ENCODE assay signal across 17 cellular contexts in genomic region chr9:136581614-136582447, GRCh38. TPM values are rescaled to one million over a fixed set of nuclear protein-coding genes. Genes with fewer than 3 reads are reported as not detected.
DNase-seq lines count a peak whose midpoint lies in the region; ATAC-seq, FAIRE-seq and TF ChIP-seq lines count a peak whose summit lies in the region.
"Had no signal": no experiment of that assay in that cellular context is flagged by ENCODE, and none has a peak within 500 bp of the region (broad histone marks: within the 10 kb centered on the region; RNA-seq: fewer than 3 reads in every experiment).

No MANE protein-coding gene starts in this region.

- H3K9me1 ChIP-seq in K562 (ENCODE audit: control insufficient read depth, insufficient read depth, low read length) = no peaks in the 10 kb centered on the region

- TF ChIP-seq CTCF in DND-41 (IDR thresholded peaks at IDR 0.05; ENCODE audit: borderline replicate concordance, extremely low read depth, low read length, poor library complexity, severe bottlenecking) (no peak), HEK293 (tag by site-specific recombination; IDR thresholded peaks at IDR 0.05) (no peak), K562 (IDR thresholded peaks at IDR 0.05 in 2 of 3, conservative IDR thresholded peaks at IDR 0.05 in 1 of 3; ENCODE audit: insufficient read depth in 2 of 3, low read depth in 1 of 3, low read length in 3 of 3) (no peak), neural cell (IDR thresholded peaks at IDR 0.05; ENCODE audit: poor library complexity, severe bottlenecking) (no peak)

- peaks cover 30% of the 10 kb centered on the region for H3K79me2 ChIP-seq in DND-41 (ENCODE audit: insufficient read depth, low read length)
- H3K79me2 ChIP-seq in K562 (ENCODE audit: control insufficient read depth, insufficient read depth, low read length) = no peaks in the 10 kb centered on the region
- H3K79me2 ChIP-seq in neural cell (replicated peaks; ENCODE audit: insufficient read depth, low read length) = no peaks in the 10 kb centered on the region

- POLR2A ChIA-PET in HEK293 (lab: Yijun Ruan, JAX) (no interaction called here), K562 (lab: Yijun Ruan, JAX) (no interaction called here)

- H3F3A ChIP-seq in neural cell (ENCODE audit: insufficient read depth, low read length, poor library complexity, severe bottlenecking) = no peaks in the 10 kb centered on the region

- H3K27me3 ChIP-seq in DND-41 (ENCODE audit: insufficient read depth, low read length, poor library complexity) (no peaks in the 10 kb centered on the region), K562 (ENCODE audit: control insufficient read depth in 2 of 2, insufficient read depth in 2 of 2, low read length in 2 of 2) (peaks cover 0 to 4% of the 10 kb centered on the region in 2 experiments; a peak in 1 of 5 replicates), neural cell (ENCODE audit: insufficient read depth, low read depth, low read length) (no peaks in the 10 kb centered on the region)
- H3K27me3 ChIP-seq: BLaER1 had no signal

- no peak for DNase-seq in DND-41
- no peak for DNase-seq in K562 (ENCODE audit: extremely low read depth in 1 of 4, low spot score in 3 of 4)
- DNase-seq in amniotic stem cell (lab: John Stamatoyannopoulos, UW) = no peak
- DNase-seq in NCI-H187 treated with DMSO at 0.1 percent for 48 hours (lab: John Stamatoyannopoulos, UW) = no peak
- DNase-seq in HT-29 (ENCODE audit: low spot score) = no peak
- DNase-seq in activated CD4-positive, alpha-beta T cell treated with anti-CD3 and anti-CD28 coated beads for 4 hours = no peak
- DNase-seq: 8988T; CD4-positive, alpha-beta memory T cell; DMS153; DMS79; GF-D8; H7 had no signal

- FAIRE-seq in K562 (lab: Jason Lieb, UNC) = no peak
- FAIRE-seq: GM19239 had no signal

- TF ChIP-seq EP300 in K562 (IDR thresholded peaks at IDR 0.05; ENCODE audit: low read length) = no peak
- TF ChIP-seq EP300 in neural cell (conservative IDR thresholded peaks at IDR 0.05; ENCODE audit: poor library complexity, severe bottlenecking) = no peak

- BruUV-seq in K562 (replicated peaks; lab: Mats Ljungman, UMichigan) = no TSS peak

- H4K20me1 ChIP-seq in DND-41 (ENCODE audit: insufficient read depth, low read length) (no peaks in the 10 kb centered on the region), K562 (replicated peaks; ENCODE audit: control insufficient read depth, insufficient read depth, low read length) (no peaks in the 10 kb centered on the region), neural cell (ENCODE audit: insufficient read depth) (no peaks in the 10 kb centered on the region)
- H4K20me1 ChIP-seq: BLaER1 had no signal

- H3K27ac ChIP-seq in DND-41 (ENCODE audit: low read length) (peak overlapping the region; percentile 100; the same call in 1 of the 2 replicates), HEK293 (ENCODE audit: extremely low read depth, low read depth, low read length) (no peak overlapping the region), K562 (ENCODE audit: extremely low read depth, low read depth, low read length) (no peak overlapping the region), neural cell (ENCODE audit: low read length) (no peak overlapping the region)

- H3K4me3 ChIP-seq in DND-41 (ENCODE audit: low read depth in 1 of 2, low read length in 2 of 2) (no peak overlapping the region), HEK293 (ENCODE audit: low read depth, low read length) (no peak overlapping the region), K562 (no peak overlapping the region), neural cell (ENCODE audit: low read length) (no peak overlapping the region)
- H3K4me3 ChIP-seq: BLaER1, GM23338 had no signal

- in situ Hi-C loops in K562 (cut with MboI) = no loop called here

- no peaks in the 10 kb centered on the region for H3K9me2 ChIP-seq in neural cell (ENCODE audit: insufficient read depth, low read length)

- ATAC-seq in DND-41 (ENCODE audit: insufficient read depth, low read depth) = no peak
- no peak for ATAC-seq in K562
- ATAC-seq: GM23338 had no signal

- H3K4me1 ChIP-seq in DND-41 (ENCODE audit: insufficient read depth, low read length) (peaks cover 41% of the 10 kb centered on the region), HEK293 (ENCODE audit: control insufficient read depth, insufficient read depth, low read length) (no peaks in the 10 kb centered on the region), K562 (replicated peaks in 1 of 2; ENCODE audit: control insufficient read depth in 2 of 2, insufficient read depth in 2 of 2, low read length in 2 of 2) (peaks cover 18 to 69% of the 10 kb centered on the region in 2 experiments)

- peaks cover 5% of the 10 kb centered on the region; the same call in 1 of the 2 replicates for H3K36me3 ChIP-seq in DND-41 (ENCODE audit: insufficient read depth, low read length)
- H3K36me3 ChIP-seq in HEK293 (ENCODE audit: control insufficient read depth in 2 of 2, insufficient read depth in 1 of 2, low read length in 2 of 2) = no peaks in the 10 kb centered on the region
- H3K36me3 ChIP-seq in K562 (ENCODE audit: control insufficient read depth, insufficient read depth, low read length) = no peaks in the 10 kb centered on the region
- H3K36me3 ChIP-seq in neural cell (ENCODE audit: insufficient read depth, low read length) = no peaks in the 10 kb centered on the region
- H3K36me3 ChIP-seq: BLaER1 had no signal

- CTCF ChIA-PET in HEK293 (lab: Yijun Ruan, JAX) = no interaction called here
- CTCF ChIA-PET in K562 (lab: Yijun Ruan, JAX; ENCODE audit: low intra/inter-chr PET ratio) = no interaction called here

- intact Hi-C loops in K562 (cut with micrococcal nuclease) = no loop called here

- H3K9me3 ChIP-seq in DND-41 (ENCODE audit: insufficient read depth, low read length, severe bottlenecking) (no peaks in the 10 kb centered on the region), HEK293 (ENCODE audit: control insufficient read depth, insufficient read depth, low read depth, low read length) (no peaks in the 10 kb centered on the region), K562 (replicated peaks; ENCODE audit: control insufficient read depth, insufficient read depth, low read depth, low read length) (no peaks in the 10 kb centered on the region), neural cell (ENCODE audit: low read length) (no peaks in the 10 kb centered on the region)
- H3K9me3 ChIP-seq: BLaER1 had no signal

- TF ChIP-seq POLR2A in K562 (conservative IDR thresholded peaks at IDR 0.05) = no peak

- H3K4me2 ChIP-seq in DND-41 (ENCODE audit: insufficient read depth, low read length) (no peak overlapping the region), K562 (ENCODE audit: insufficient read depth, low read length) (no peak overlapping the region), neural cell (ENCODE audit: low read length) (no peak overlapping the region)
- H3K4me2 ChIP-seq: GM23338 had no signal

- TF ChIP-seq RAD21 in K562 (CRISPR knock-in tag; conservative IDR thresholded peaks at IDR 0.05 in 1 of 2, IDR thresholded peaks at IDR 0.05 in 1 of 2) (no peak), neural cell (conservative IDR thresholded peaks at IDR 0.05) (no peak)

- H2AFZ ChIP-seq in DND-41 (ENCODE audit: low read depth, low read length) (no peak overlapping the region), K562 (ENCODE audit: low read depth, low read length) (no peak overlapping the region), neural cell (ENCODE audit: low read depth, low read length) (no peak overlapping the region)
- H2AFZ ChIP-seq: GM23338 had no signal

- 91% methylated on average over 12 of the region's 12 CpGs for WGBS in K562 (ENCODE audit: insufficient coverage, low coverage, missing lambda C conversion rate)

- no peak overlapping the region for H3K9ac ChIP-seq in DND-41 (ENCODE audit: low read depth, low read length)
- H3K9ac ChIP-seq in K562 (ENCODE audit: insufficient read depth in 1 of 2, low read depth in 2 of 2, low read length in 2 of 2) = no peak overlapping the region
- H3K9ac ChIP-seq in neural cell (ENCODE audit: low read length) = no peak overlapping the region
- H3K9ac ChIP-seq: BLaER1 had no signal

TF ChIP-seq in HEK293, 187 proteins besides CTCF, POLR2A, EP300 and RAD21 (continues in another document):
- no peak for TF ChIP-seq YY2 (tag by site-specific recombination; IDR thresholded peaks at IDR 0.05)
- TF ChIP-seq ZNF529 (tag by site-specific recombination; IDR thresholded peaks at IDR 0.05; ENCODE audit: insufficient replicate concordance) = no peak

TF ChIP-seq in neural cell, 6 proteins besides CTCF, POLR2A, EP300 and RAD21 (continues in another document):
- TF ChIP-seq MXI1 (conservative IDR thresholded peaks at IDR 0.05; ENCODE audit: poor library complexity, severe bottlenecking) (no peak), SMC3 (conservative IDR thresholded peaks at IDR 0.05; ENCODE audit: poor library complexity) (no peak), POLR2AphosphoS5 (IDR thresholded peaks at IDR 0.05) (peak; percentile 46)

RNA-seq across cellular contexts. Expression of gene NOTCH1, which starts 36.0 kb away (rescaled TPM):
- total RNA-seq in K562 (2011; cell fraction: chromatin; rRNA removed; ENCODE audit: low replicate concordance) = 19.9 and 65.7 TPM in 2 replicates
- 52.4 and 65.7 TPM in 2 replicates for total RNA-seq in K562 (2011; cell fraction: nucleolus; rRNA removed)
- total RNA-seq in K562 (2011; cell fraction: nucleoplasm; rRNA removed) = 25.2 and 35.0 TPM in 2 replicates
- 7.1 and 12.0 TPM in 2 replicates for total RNA-seq in K562 (2014; rRNA removed)
- total RNA-seq in K562 (2014; rRNA removed; fragmentation: Illumina TruSeq; extraction: Trizol) = 0.69 and 0.73 TPM in 2 replicates
- total RNA-seq in K562 (2015; rRNA removed; fragmentation: Illumina TruSeq; extraction: Trizol) = 2.3 and 2.8 TPM in 2 replicates
- 26.7 and 31.4 TPM in 2 replicates for total RNA-seq in K562 (2021)
- 1.2 and 2.2 TPM in 2 replicates for polyA plus RNA-seq in K562 (2011; rRNA removed)
- 2.9 and 4.9 TPM in 2 replicates for polyA plus RNA-seq in K562 (2011; cell fraction: cytosol; rRNA removed)
- polyA plus RNA-seq in K562 (2011; cell fraction: nucleus; rRNA removed) = 13.3 and 22.9 TPM in 2 replicates
- 10.2 and 14.1 TPM in 2 replicates for polyA plus RNA-seq in K562 (2012)
- 2.6 and 6.3 TPM in 2 replicates for polyA plus RNA-seq in K562 (2014; fragmentation: Illumina TruSeq; extraction: Trizol)
- polyA plus RNA-seq in K562 (2014; fragmentation: Nextera tagmentation; extraction: Ambion mirVana) = under 1 TPM; 0.03 to 0.04 TPM
- 8.2 and 8.6 TPM in 2 replicates for polyA plus RNA-seq in K562 (2014; rRNA removed)
- polyA minus RNA-seq in K562 (2011; rRNA and poly(A)+ RNA removed) = 2.0 and 2.8 TPM in 2 replicates
- 35.0 and 45.4 TPM in 2 replicates for polyA minus RNA-seq in K562 (2011; cell fraction: cytosol; rRNA and poly(A)+ RNA removed)
- polyA minus RNA-seq in K562 (2011; cell fraction: nucleus; rRNA and poly(A)+ RNA removed) = 15.9 and 18.9 TPM in 2 replicates
- polyA plus RNA-seq in neural cell = 0.15 and 0.32 TPM in 2 replicates
- 1.9 and 2.9 TPM in 2 replicates for polyA minus RNA-seq in neural cell
- total RNA-seq in HT-29 (2014; rRNA removed; shearing (Covaris generic)) = 39.8 and 57.7 TPM in 2 replicates
